Comparison of ENCODE assay signal across 2 cellular contexts in genomic region chr6:2663123-2663522, GRCh38.
TF ChIP-seq lines count a peak whose summit lies in the region.

No MANE protein-coding gene starts in this region.

TF ChIP-seq in K562, 482 proteins besides CTCF, POLR2A, EP300 and RAD21:
- TF ChIP-seq ZNF324 (CRISPR knock-in tag; IDR thresholded peaks at IDR 0.05) (no peak), MYBL2 (IDR thresholded peaks at IDR 0.05; ENCODE audit: low read depth) (0 out of 2 replicates have a peak, but pooled peaks have one; percentile 17), MYBL2 (CRISPR knock-in tag; IDR thresholded peaks at IDR 0.05; ENCODE audit: borderline replicate concordance) (no peak), CHD2 (IDR thresholded peaks at IDR 0.05; ENCODE audit: low read depth, low read length) (peak; percentile 88)

TF ChIP-seq in SK-N-SH, 30 proteins besides CTCF, POLR2A, EP300 and RAD21 (continued from another document):
- TF ChIP-seq SMC3 (IDR thresholded peaks at IDR 0.05; ENCODE audit: low read depth, low read length) (no peak), NRF1 (IDR thresholded peaks at IDR 0.05; ENCODE audit: low read depth, low read length) (no peak), RXRA (IDR thresholded peaks at IDR 0.05; ENCODE audit: borderline replicate concordance, low read depth) (no peak), JUND (IDR thresholded peaks at IDR 0.05) (no peak), FOXM1 (IDR thresholded peaks at IDR 0.05; ENCODE audit: low read depth) (no peak), RFX5 (IDR thresholded peaks at IDR 0.05; ENCODE audit: low read length) (no peak)
